Comparison of ENCODE assay signal across 8 cellular contexts in the genomic region with DNA sequence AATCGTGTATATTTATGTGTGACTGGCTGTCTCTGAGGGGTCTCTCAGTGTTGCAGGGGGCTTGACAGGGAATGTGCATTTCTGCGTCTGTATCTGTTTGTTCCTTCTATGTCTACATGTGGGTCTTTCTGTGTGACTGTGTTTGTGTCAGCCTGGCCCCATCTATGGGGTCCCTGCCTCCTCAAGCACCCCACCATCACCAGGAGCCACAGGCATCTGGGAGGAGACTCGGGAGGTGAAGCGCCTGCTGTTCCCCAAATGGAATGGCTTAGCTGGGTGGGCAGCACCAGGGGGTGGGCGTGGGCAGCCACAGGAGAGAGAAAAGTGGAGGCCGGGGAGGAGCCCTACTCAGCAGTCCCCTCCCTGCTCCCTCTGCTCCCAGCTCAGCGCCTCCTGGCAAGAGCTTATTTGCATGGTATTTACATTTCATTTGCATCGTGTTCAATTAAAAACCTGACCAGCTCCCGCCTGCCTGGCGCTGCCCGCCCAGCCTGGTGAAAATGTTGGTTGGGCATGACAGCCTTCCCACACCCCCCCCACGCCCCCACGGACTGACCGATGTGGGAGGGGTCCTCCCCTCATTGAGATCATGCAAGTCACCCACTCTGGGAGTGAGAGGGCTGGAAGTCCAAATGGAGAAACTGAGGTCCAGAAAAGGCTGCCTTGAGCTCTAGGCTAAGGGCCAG. TPM values are rescaled to one million over a fixed set of nuclear protein-coding genes. Genes with fewer than 3 reads are reported as not detected.
A peak's percentile ranks its signal among the peaks of the same experiment; 100 is the strongest.
DNase-seq lines count a peak whose midpoint lies in the region; ATAC-seq and TF ChIP-seq lines count a peak whose summit lies in the region.

No MANE protein-coding gene starts in this region.

- CTCF ChIA-PET in OCI-LY7 (lab: Charles Lee; ENCODE audit: unreplicated experiment) (interaction anchor here (0.7 kb wide), 1 partner anchor 9 kb away, joined by 3 read pairs; no protein-coding TSS in a partner anchor), GM10248 (lab: Yijun Ruan, JAX) (interaction anchor here (1.1 to 5.2 kb wide), 5 partner anchors 8 to 67 kb away, joined by 3 to 38 read pairs (median 5); no protein-coding TSS in a partner anchor)

- H3K9ac ChIP-seq in muscle layer of colon (ENCODE audit: low read length): no peak overlapping the region

- peak overlapping the region; percentile 52; the same call in 1 of the 2 replicates for H3K4me2 ChIP-seq in OCI-LY7 (ENCODE audit: low read length)

- no peak for TF ChIP-seq CTCF in OCI-LY7 (conservative IDR thresholded peaks at IDR 0.05; ENCODE audit: low read length)
- no peak for TF ChIP-seq CTCF in uterus (IDR thresholded peaks at IDR 0.05)
- no peak for TF ChIP-seq CTCF in GM10248 (IDR thresholded peaks at IDR 0.05; ENCODE audit: control extremely low read depth, extremely low read depth, low read depth, missing control alignments)

- no peaks in the 10 kb centered on the region for H3K79me2 ChIP-seq in OCI-LY7 (ENCODE audit: insufficient read depth, low read depth, low read length)

- no peaks in the 10 kb centered on the region for H4K20me1 ChIP-seq in OCI-LY7 (ENCODE audit: insufficient read depth, low read length)

- H3K4me1 ChIP-seq in OCI-LY7 (ENCODE audit: insufficient read depth, low read length, poor library complexity, severe bottlenecking): peaks cover 27% of the 10 kb centered on the region
- peaks cover 27% of the 10 kb centered on the region for H3K4me1 ChIP-seq in muscle layer of colon (ENCODE audit: insufficient read depth, low read length)
- peaks cover 0 to 26% of the 10 kb centered on the region in 2 donors for H3K4me1 ChIP-seq in uterus

- H3K4me3 ChIP-seq in OCI-LY7 (ENCODE audit: low read depth, low read length, poor library complexity, severe bottlenecking) (no peak overlapping the region), muscle layer of colon (ENCODE audit: low read depth in 1 of 2, low read length in 2 of 2) (peak overlapping the region in 1 of 2 donors; percentile 1), uterus (no peak overlapping the region), MG63 (no peak overlapping the region)

- H2AFZ ChIP-seq in OCI-LY7 (ENCODE audit: low read length): no peak overlapping the region

- POLR2A ChIA-PET in OCI-LY7 (lab: Charles Lee): interaction anchor here (0.5 to 1.1 kb wide), 3 partner anchors 63 to 133 kb away, joined by 3 read pairs; no protein-coding TSS in a partner anchor
- POLR2A ChIA-PET in GM10248 (lab: Yijun Ruan, JAX): no interaction called here

- no peaks in the 10 kb centered on the region for H3K9me2 ChIP-seq in OCI-LY7 (ENCODE audit: insufficient read depth, low read length)

- no peak for ATAC-seq in GM21576 (IDR thresholded peaks at IDR 0.05; ENCODE audit: unreplicated experiment)

- H3K36me3 ChIP-seq in OCI-LY7 (ENCODE audit: insufficient read depth, low read length) (no peaks in the 10 kb centered on the region), muscle layer of colon (ENCODE audit: insufficient read depth, low read length) (no peaks in the 10 kb centered on the region), uterus (no peaks in the 10 kb centered on the region), MG63 (no peaks in the 10 kb centered on the region; the same call in 1 of the 2 replicates)

- H3K27ac ChIP-seq in OCI-LY7 (ENCODE audit: low read depth, low read length, poor library complexity, severe bottlenecking): no peak overlapping the region
- peak overlapping the region; percentile 84 for H3K27ac ChIP-seq in muscle layer of colon (ENCODE audit: low read depth, low read length)
- H3K27ac ChIP-seq in uterus: peak overlapping the region; percentile 90 to 95

- H3K9me3 ChIP-seq in OCI-LY7 (ENCODE audit: low read length) (no peaks in the 10 kb centered on the region), muscle layer of colon (ENCODE audit: low read length) (no peaks in the 10 kb centered on the region), uterus (no peaks in the 10 kb centered on the region), MG63 (no peaks in the 10 kb centered on the region)

- DNase-seq in GM03348 (ENCODE audit: low spot score) (peak; percentile 88), OCI-LY7 (ENCODE audit: low spot score) (peak; percentile 52), epidermal melanocyte (ENCODE audit: insufficient read length, low spot score) (peak; percentile 64), uterus (peak; percentile 88), MG63 (no peak), GM10248 (ENCODE audit: extremely low spot score) (no peak)

- intact Hi-C loops in OCI-LY7 (cut with micrococcal nuclease; ENCODE audit: unreplicated experiment) (no loop called here), uterus (cut with DNase I; ENCODE audit: low total_unique reads) (no loop called here)

- H3K27me3 ChIP-seq in muscle layer of colon (ENCODE audit: control insufficient read depth in 1 of 2, insufficient read depth in 2 of 2, low read length in 2 of 2): peaks cover 0 to 8% of the 10 kb centered on the region in 2 donors
- H3K27me3 ChIP-seq in uterus: no peaks in the 10 kb centered on the region
- no peaks in the 10 kb centered on the region for H3K27me3 ChIP-seq in MG63

- no TSS peak for BruUV-seq in OCI-LY7 (replicated peaks; lab: Mats Ljungman, UMichigan)

- TF ChIP-seq POLR2A in uterus (IDR thresholded peaks at IDR 0.05): no peak

RNA-seq across cellular contexts. Expression of a gene that starts 50.5 kb away (rescaled TPM):
- total RNA-seq in OCI-LY7 (2014; rRNA removed; shearing (Covaris generic)): 108 and 113 TPM in 2 replicates
- 26.7 and 30.4 TPM in 2 replicates for total RNA-seq in OCI-LY7 (2022)
- 10 to 100 TPM in 3 of 4 donors, 1 to 10 TPM in 1; 3.3 to 51.3 (median 35.0) TPM for total RNA-seq in uterus
- 133 and 193 TPM in 2 replicates for total RNA-seq in MG63 (2014; rRNA removed; shearing (Covaris generic); ENCODE audit: low replicate concordance)

Comparison
In these comparisons a context has a peak if more than half of its experiments do, and no peak if none do; other contexts are left out.
1. DNase-seq: peak in GM03348 (single experiment), OCI-LY7 (single experiment), epidermal melanocyte (single experiment) and uterus (2 of 2); none in MG63 (single experiment) and GM10248 (single experiment).